1 cellular context compared by ENCODE assay signal in genomic region chr11:77066229-77067023, GRCh38.
TF ChIP-seq lines count a peak whose summit lies in the region.

CAPN5 (plus strand) TSS chr11:77066971; CDS start chr11:77084887, 17,916 bp downstream.

TF ChIP-seq in GM23338, 12 proteins besides CTCF, POLR2A, EP300 and RAD21 (continued from another document):
- TF ChIP-seq ZNF462 (CRISPR knock-in tag; IDR thresholded peaks at IDR 0.05) (no peak), POLR2AphosphoS5 (IDR thresholded peaks at IDR 0.05; ENCODE audit: low read depth) (peak; percentile 81), EZH2 (IDR thresholded peaks at IDR 0.05; ENCODE audit: low read depth, unreplicated experiment) (no peak)
